In the genomic region with DNA sequence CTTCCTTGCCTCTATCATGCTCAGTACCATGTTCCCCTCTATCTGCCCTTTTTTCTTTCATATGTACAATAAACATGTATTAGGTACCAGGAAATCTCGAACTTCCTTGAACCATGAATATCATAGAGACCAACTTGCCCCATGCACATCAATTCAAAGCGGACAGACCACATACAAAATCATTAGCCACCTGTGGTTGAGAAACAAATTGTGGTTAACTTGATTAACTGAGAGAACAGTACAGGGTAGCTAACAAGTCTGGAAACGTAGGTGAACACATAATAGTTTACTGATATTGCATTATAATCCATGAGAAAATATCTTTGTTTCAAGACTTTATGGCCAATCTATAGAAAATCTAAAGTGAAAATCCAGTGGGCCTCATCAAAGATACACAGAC, we compare ENCODE assay signal across 25 cellular contexts. TPM values are rescaled to one million over a fixed set of nuclear protein-coding genes. Genes with fewer than 3 reads are reported as not detected.
DNase-seq lines count a peak whose midpoint lies in the region; ATAC-seq and TF ChIP-seq lines count a peak whose summit lies in the region.
"Had no signal": no experiment of that assay in that cellular context is flagged by ENCODE, and none has a peak within 500 bp of the region (broad histone marks: within the 10 kb centered on the region; RNA-seq: fewer than 3 reads in every experiment).

No MANE protein-coding gene starts in this region.

- H3K23ac ChIP-seq in mesenchymal stem cell (ENCODE audit: low read length in 2 of 2): no peak overlapping the region

- H3K27ac Mint-ChIP-seq in activated T-cell treated with anti-CD3 and anti-CD28 coated beads, Interleukin-2, amount 50 U/mL, for 72 hours: peak overlapping the region; percentile 29
- peak overlapping the region in 5 of 6 donors; percentile 29 to 53 (median 47) for H3K27ac Mint-ChIP-seq in immature natural killer cell
- no peak overlapping the region for H3K27ac Mint-ChIP-seq in T-helper 2 cell treated with Interferon-gamma antibody and Interleukin-4, amounts not matched to agents 5 μg/mL and 100 μg/mL, for 36 hours
- H3K27ac Mint-ChIP-seq: activated CD4-positive, alpha-beta T cell treated with anti-CD3 and anti-CD28 coated beads, Interleukin-2, amount 10 ng/mL, durations not matched to agents 7 days and 5 days; activated naive CD4-positive, alpha-beta T cell treated with anti-CD3 and anti-CD28 coated beads, Interleukin-2, amount 10 ng/mL, durations not matched to agents 7 days and 5 days; GM23338; stimulated activated naive B cell treated with anti-CD40 and anti-IgM and Interleukin-4, amounts not matched to agents 10 μg/mL and 1 μg/mL and 100 μg/mL, for 72 hours had no signal

- H3K27me3 Mint-ChIP-seq in activated T-cell treated with anti-CD3 and anti-CD28 coated beads, Interleukin-2, amount 50 U/mL, for 72 hours (ENCODE audit: low read depth): no peaks in the 10 kb centered on the region
- H3K27me3 Mint-ChIP-seq in activated T-cell treated with anti-CD3 and anti-CD28 coated beads, Interleukin-2, amount 50 U/mL, for 4 hours (ENCODE audit: low read depth): no peaks in the 10 kb centered on the region
- H3K27me3 Mint-ChIP-seq in immature natural killer cell (ENCODE audit: low read depth in 3 of 3): peaks cover 0 to 1% (median 0%) of the 10 kb centered on the region in 3 donors
- no peaks in the 10 kb centered on the region for H3K27me3 Mint-ChIP-seq in T-helper 2 cell treated with Interferon-gamma antibody and Interleukin-4, amounts not matched to agents 5 μg/mL and 100 μg/mL, for 36 hours (ENCODE audit: low read depth)
- H3K27me3 Mint-ChIP-seq: activated CD4-positive, alpha-beta T cell treated with anti-CD3 and anti-CD28 coated beads, Interleukin-2, amount 10 ng/mL, durations not matched to agents 7 days and 5 days; activated naive CD4-positive, alpha-beta T cell treated with anti-CD3 and anti-CD28 coated beads, Interleukin-2, amount 10 ng/mL, durations not matched to agents 7 days and 5 days; stimulated activated naive B cell treated with anti-CD40 and anti-IgM and Interleukin-4, amounts not matched to agents 10 μg/mL and 1 μg/mL and 100 μg/mL, for 72 hours had no signal

- H4K91ac ChIP-seq in mesenchymal stem cell (ENCODE audit: low read length): no peak overlapping the region

- H3K27me3 ChIP-seq in left ventricle myocardium inferior (ENCODE audit: low read depth) (no peaks in the 10 kb centered on the region), mesenchymal stem cell (ENCODE audit: control insufficient read depth in 1 of 2, insufficient read depth in 1 of 2, low read length in 2 of 2) (no peaks in the 10 kb centered on the region)
- H3K27me3 ChIP-seq: BLaER1, left lung, MG63 had no signal

- WGBS in mesenchymal stem cell: 100% methylated on average over 2 of the region's 3 CpGs

- peaks cover 6% of the 10 kb centered on the region for H3K79me1 ChIP-seq in mesenchymal stem cell (replicated peaks; ENCODE audit: low read length, poor library complexity, severe bottlenecking)

- no peak overlapping the region for H3K14ac ChIP-seq in mesenchymal stem cell (ENCODE audit: low read length in 2 of 2)

- no peak overlapping the region for H2BK15ac ChIP-seq in mesenchymal stem cell (ENCODE audit: low read depth, poor library complexity, severe bottlenecking)

- H3K4me1 ChIP-seq in left ventricle myocardium inferior (peaks cover 63% of the 10 kb centered on the region), mesenchymal stem cell (ENCODE audit: control insufficient read depth, insufficient read depth, low read depth, low read length) (peaks cover 4% of the 10 kb centered on the region)

- no peak overlapping the region for H2BK120ac ChIP-seq in mesenchymal stem cell (ENCODE audit: low read depth, low read length)

- H3K4ac ChIP-seq in mesenchymal stem cell (ENCODE audit: low read depth in 1 of 2, low read length in 2 of 2): no peak overlapping the region

- DNase-seq in activated T-cell treated with anti-CD3 and anti-CD28 coated beads, Interleukin-2, amount 50 U/mL, for 72 hours: no peak
- no peak for DNase-seq in activated T-cell treated with anti-CD3 and anti-CD28 coated beads, Interleukin-2, amount 50 U/mL, for 4 hours
- DNase-seq in immature natural killer cell (no peak), left ventricle myocardium inferior (no peak), mesenchymal stem cell (no peak)
- no peak for DNase-seq in T-helper 2 cell treated with Interferon-gamma antibody and Interleukin-4, amounts not matched to agents 5 μg/mL and 100 μg/mL, for 36 hours (ENCODE audit: low spot score)
- DNase-seq: 8988T; activated CD4-positive, alpha-beta T cell treated with anti-CD3 and anti-CD28 coated beads, Interleukin-2, amount 10 ng/mL, durations not matched to agents 7 days and 5 days; activated naive CD4-positive, alpha-beta T cell treated with anti-CD3 and anti-CD28 coated beads, Interleukin-2, amount 10 ng/mL, durations not matched to agents 7 days and 5 days; aorta; cerebellar nuclear complex; DMS 273 treated with DMSO at 0.1 percent for 48 hours; effector CD8-positive, alpha-beta T cell; GF-D8; left lung; MG63; NCI-H1930; NCI-H510A treated with DMSO at 0.1 percent for 48 hours; nucleus accumbens; stimulated activated naive B cell treated with anti-CD40 and anti-IgM and Interleukin-4, amounts not matched to agents 10 μg/mL and 1 μg/mL and 100 μg/mL, for 72 hours; trophoblast cell had no signal

- no peak overlapping the region for H3K9ac ChIP-seq in mesenchymal stem cell (ENCODE audit: low read length)
- H3K9ac ChIP-seq: BLaER1 had no signal

- H3K9me3 ChIP-seq in left ventricle myocardium inferior (replicated peaks) (no peaks in the 10 kb centered on the region), mesenchymal stem cell (ENCODE audit: control insufficient read depth, low read length) (no peaks in the 10 kb centered on the region)
- H3K9me3 ChIP-seq: BLaER1, left lung, MG63 had no signal

- H2BK5ac ChIP-seq in mesenchymal stem cell (ENCODE audit: low read depth, low read length, poor library complexity, severe bottlenecking): no peak overlapping the region

- H3K27ac ChIP-seq in left ventricle myocardium inferior (replicated peaks) (no peak overlapping the region), mesenchymal stem cell (ENCODE audit: low read length, poor library complexity, severe bottlenecking) (no peak overlapping the region)
- H3K27ac ChIP-seq: BLaER1, left lung had no signal

- H3K4me3 ChIP-seq in left ventricle myocardium inferior (no peak overlapping the region), mesenchymal stem cell (ENCODE audit: insufficient read depth in 1 of 2, low read depth in 1 of 2, low read length in 2 of 2) (no peak overlapping the region)
- H3K4me3 ChIP-seq: BLaER1, GM23338, left lung, MG63 had no signal

- no peak overlapping the region for H3K18ac ChIP-seq in mesenchymal stem cell (ENCODE audit: low read depth in 1 of 2, low read length in 2 of 2)

- intact Hi-C loops in left ventricle myocardium inferior (cut with micrococcal nuclease): no loop called here

- H3K4me2 ChIP-seq in mesenchymal stem cell (ENCODE audit: low read length, poor library complexity, severe bottlenecking): no peak overlapping the region
- H3K4me2 ChIP-seq: BLaER1, GM23338 had no signal

- no peak overlapping the region for H2AFZ ChIP-seq in mesenchymal stem cell (ENCODE audit: low read depth, low read length)
- H2AFZ ChIP-seq: GM23338 had no signal

- H2BK12ac ChIP-seq in mesenchymal stem cell (ENCODE audit: low read length in 2 of 2): no peak overlapping the region

- H2AK5ac ChIP-seq in mesenchymal stem cell (ENCODE audit: low read length, severe bottlenecking): no peak overlapping the region

- no peaks in the 10 kb centered on the region for H3K9me3 Mint-ChIP-seq in activated T-cell treated with anti-CD3 and anti-CD28 coated beads, Interleukin-2, amount 50 U/mL, for 72 hours
- no peaks in the 10 kb centered on the region for H3K9me3 Mint-ChIP-seq in activated T-cell treated with anti-CD3 and anti-CD28 coated beads, Interleukin-2, amount 50 U/mL, for 4 hours
- no peaks in the 10 kb centered on the region for H3K9me3 Mint-ChIP-seq in immature natural killer cell
- no peaks in the 10 kb centered on the region for H3K9me3 Mint-ChIP-seq in T-helper 2 cell treated with Interferon-gamma antibody and Interleukin-4, amounts not matched to agents 5 μg/mL and 100 μg/mL, for 36 hours
- H3K9me3 Mint-ChIP-seq: activated CD4-positive, alpha-beta T cell treated with anti-CD3 and anti-CD28 coated beads, Interleukin-2, amount 10 ng/mL, durations not matched to agents 7 days and 5 days; activated naive CD4-positive, alpha-beta T cell treated with anti-CD3 and anti-CD28 coated beads, Interleukin-2, amount 10 ng/mL, durations not matched to agents 7 days and 5 days; GM23338; stimulated activated naive B cell treated with anti-CD40 and anti-IgM and Interleukin-4, amounts not matched to agents 10 μg/mL and 1 μg/mL and 100 μg/mL, for 72 hours had no signal

- H3K4me3 Mint-ChIP-seq in activated T-cell treated with anti-CD3 and anti-CD28 coated beads, Interleukin-2, amount 50 U/mL, for 72 hours: peak overlapping the region in 1 of 2 donors; percentile 10
- H3K4me3 Mint-ChIP-seq in activated T-cell treated with anti-CD3 and anti-CD28 coated beads, Interleukin-2, amount 50 U/mL, for 4 hours: no peak overlapping the region
- peak overlapping the region in 2 of 5 donors; percentile 8 to 20 for H3K4me3 Mint-ChIP-seq in immature natural killer cell
- H3K4me3 Mint-ChIP-seq in T-helper 2 cell treated with Interferon-gamma antibody and Interleukin-4, amounts not matched to agents 5 μg/mL and 100 μg/mL, for 36 hours: no peak overlapping the region
- H3K4me3 Mint-ChIP-seq: activated CD4-positive, alpha-beta T cell treated with anti-CD3 and anti-CD28 coated beads, Interleukin-2, amount 10 ng/mL, durations not matched to agents 7 days and 5 days; activated naive CD4-positive, alpha-beta T cell treated with anti-CD3 and anti-CD28 coated beads, Interleukin-2, amount 10 ng/mL, durations not matched to agents 7 days and 5 days; GM23338; stimulated activated naive B cell treated with anti-CD40 and anti-IgM and Interleukin-4, amounts not matched to agents 10 μg/mL and 1 μg/mL and 100 μg/mL, for 72 hours had no signal

- no peak for TF ChIP-seq CTCF in left ventricle myocardium inferior (IDR thresholded peaks at IDR 0.05; ENCODE audit: borderline replicate concordance)

- no peak overlapping the region for H4K8ac ChIP-seq in mesenchymal stem cell (ENCODE audit: low read length)

- H3K4me1 Mint-ChIP-seq in activated T-cell treated with anti-CD3 and anti-CD28 coated beads, Interleukin-2, amount 50 U/mL, for 72 hours (ENCODE audit: low read depth): peaks cover 51% of the 10 kb centered on the region
- H3K4me1 Mint-ChIP-seq in activated T-cell treated with anti-CD3 and anti-CD28 coated beads, Interleukin-2, amount 50 U/mL, for 4 hours (ENCODE audit: low read depth): peaks cover 54% of the 10 kb centered on the region
- peaks cover 70 to 86% of the 10 kb centered on the region in 2 donors for H3K4me1 Mint-ChIP-seq in immature natural killer cell
- peaks cover 47% of the 10 kb centered on the region for H3K4me1 Mint-ChIP-seq in T-helper 2 cell treated with Interferon-gamma antibody and Interleukin-4, amounts not matched to agents 5 μg/mL and 100 μg/mL, for 36 hours (ENCODE audit: low read depth)

- ATAC-seq in activated T-cell treated with anti-CD3 and anti-CD28 coated beads, Interleukin-2, amount 50 U/mL, for 72 hours (replicated peaks in 1 of 2): no peak
- ATAC-seq in activated T-cell treated with anti-CD3 and anti-CD28 coated beads, Interleukin-2, amount 50 U/mL, for 4 hours: no peak
- peak; percentile 49 for ATAC-seq in GM21723 (IDR thresholded peaks at IDR 0.05; ENCODE audit: unreplicated experiment)
- ATAC-seq in HG03196 (IDR thresholded peaks at IDR 0.05; ENCODE audit: unreplicated experiment): peak; percentile 53
- ATAC-seq: GM23338; left lung; stimulated activated naive B cell treated with anti-CD40 and anti-IgM and Interleukin-4, amounts not matched to agents 10 μg/mL and 1 μg/mL and 100 μg/mL, for 72 hours had no signal

- H3K36me3 ChIP-seq in left ventricle myocardium inferior (peaks cover 24% of the 10 kb centered on the region), mesenchymal stem cell (ENCODE audit: control insufficient read depth in 1 of 2, insufficient read depth in 2 of 2, low read depth in 1 of 2, low read length in 2 of 2) (peaks cover 16 to 62% of the 10 kb centered on the region in 2 experiments)

- peaks cover 4 to 24% of the 10 kb centered on the region in 2 donors for H3K36me3 Mint-ChIP-seq in activated T-cell treated with anti-CD3 and anti-CD28 coated beads, Interleukin-2, amount 50 U/mL, for 72 hours (ENCODE audit: insufficient read depth in 2 of 2)
- H3K36me3 Mint-ChIP-seq in activated T-cell treated with anti-CD3 and anti-CD28 coated beads, Interleukin-2, amount 50 U/mL, for 4 hours (ENCODE audit: insufficient read depth): peaks cover 41% of the 10 kb centered on the region
- peaks cover 0 to 36% (median 4%) of the 10 kb centered on the region in 3 donors for H3K36me3 Mint-ChIP-seq in immature natural killer cell
- peaks cover 74% of the 10 kb centered on the region for H3K36me3 Mint-ChIP-seq in T-helper 2 cell treated with Interferon-gamma antibody and Interleukin-4, amounts not matched to agents 5 μg/mL and 100 μg/mL, for 36 hours (ENCODE audit: low read depth)

RNA-seq across cellular contexts. Expression of a gene that starts 8.2 kb away (rescaled TPM):
- 10 to 100 TPM; 48.9 to 50.6 TPM for total RNA-seq in activated T-cell treated with anti-CD3 and anti-CD28 coated beads, Interleukin-2, amount 50 U/mL, for 72 hours
- 10 to 100 TPM; 38.0 to 39.5 (median 38.6) TPM for total RNA-seq in activated T-cell treated with anti-CD3 and anti-CD28 coated beads, Interleukin-2, amount 50 U/mL, for 4 hours
- polyA plus RNA-seq in immature natural killer cell: 10 to 100 TPM in 2 of 3 donors, 1 to 10 TPM in 1; 8.2 to 20.1 (median 11.9) TPM
- 12.1 TPM for total RNA-seq in left ventricle myocardium inferior
- polyA plus RNA-seq in mesenchymal stem cell (2013, experiment 1 of 2): 17.8 TPM
- 19.5 TPM for polyA plus RNA-seq in mesenchymal stem cell (2013, experiment 2 of 2)

RNA-seq across cellular contexts. Expression of a gene that starts 8.5 kb away (rescaled TPM):
- 10 to 100 TPM; 24.1 to 34.2 TPM for total RNA-seq in activated T-cell treated with anti-CD3 and anti-CD28 coated beads, Interleukin-2, amount 50 U/mL, for 72 hours
- total RNA-seq in activated T-cell treated with anti-CD3 and anti-CD28 coated beads, Interleukin-2, amount 50 U/mL, for 4 hours: 1 to 10 TPM; 6.6 to 6.9 (median 6.7) TPM
- polyA plus RNA-seq in immature natural killer cell: 10 to 100 TPM; 16.9 to 37.8 (median 21.0) TPM
- total RNA-seq in left ventricle myocardium inferior: 10.6 TPM
- polyA plus RNA-seq in mesenchymal stem cell (2013, experiment 1 of 2): 3.9 TPM
- 4.3 TPM for polyA plus RNA-seq in mesenchymal stem cell (2013, experiment 2 of 2)

Comparison
In these comparisons a context has a peak if more than half of its experiments do, and no peak if none do; other contexts are left out.
1. ATAC-seq: peak in GM21723 (single experiment) and HG03196 (single experiment); none in activated T-cell treated with anti-CD3 and anti-CD28 coated beads, Interleukin-2, amount 50 U/mL, for 72 hours (0 of 2) and activated T-cell treated with anti-CD3 and anti-CD28 coated beads, Interleukin-2, amount 50 U/mL, for 4 hours (0 of 2).